In the genomic region with DNA sequence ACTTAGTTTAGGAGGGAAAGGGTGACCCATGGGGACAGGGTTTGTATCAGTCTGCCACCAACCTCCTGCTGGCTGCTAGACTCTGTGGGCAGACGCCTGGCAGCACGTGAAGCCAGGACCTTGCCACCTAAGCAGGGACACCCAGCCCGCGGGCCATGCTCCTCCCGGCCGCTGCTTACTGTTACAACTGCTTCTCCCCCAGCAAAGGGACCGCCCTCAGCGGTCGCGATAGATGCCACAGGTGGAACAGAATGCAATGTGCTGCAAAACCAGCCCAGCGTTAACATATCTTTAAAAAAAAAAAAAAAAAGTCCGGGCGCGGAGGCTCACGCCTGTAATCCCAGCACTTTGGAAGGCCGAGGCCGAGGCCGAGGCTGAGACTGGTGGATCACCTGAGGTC, we compare ENCODE assay signal across 21 cellular contexts. TPM values are rescaled to one million over a fixed set of nuclear protein-coding genes. Genes with fewer than 3 reads are reported as not detected.
A peak's percentile ranks its signal among the peaks of the same experiment; 100 is the strongest.
DNase-seq lines count a peak whose midpoint lies in the region; ATAC-seq and TF ChIP-seq lines count a peak whose summit lies in the region.
"Had no signal": no experiment of that assay in that cellular context is flagged by ENCODE, and none has a peak within 500 bp of the region (broad histone marks: within the 10 kb centered on the region; RNA-seq: fewer than 3 reads in every experiment).

No MANE protein-coding gene starts in this region.

- CTCF ChIA-PET in T-cell (lab: Charles Lee): no interaction called here

- TF ChIP-seq CTCF in natural killer cell (IDR thresholded peaks at IDR 0.05) (no peak), thyroid gland (IDR thresholded peaks at IDR 0.05) (no peak)

- intact Hi-C loops in natural killer cell (cut with micrococcal nuclease): loop anchor here (5.0 kb wide), 1 partner anchor 394 kb away; no protein-coding TSS in a partner anchor
- intact Hi-C loops in thyroid gland (cut with DNase I): no loop called here

- H3K27me3 Mint-ChIP-seq in natural killer cell (ENCODE audit: low read depth in 2 of 2): peaks cover 7 to 23% of the 10 kb centered on the region in 2 donors
- peaks cover 0 to 11% of the 10 kb centered on the region in 2 donors for H3K27me3 Mint-ChIP-seq in natural killer cell treated with Interleukin-12 subunit alpha and Interleukin-12 subunit beta and Interleukin-15 and Interleukin-18, amount 100 ng/mL, for 72 hours
- H3K27me3 Mint-ChIP-seq in T-cell: peaks cover 9 to 29% of the 10 kb centered on the region in 2 donors
- H3K27me3 Mint-ChIP-seq in memory B cell: peaks cover 4% of the 10 kb centered on the region

- no peak overlapping the region for H3K27ac Mint-ChIP-seq in natural killer cell
- H3K27ac Mint-ChIP-seq in natural killer cell treated with Interleukin-12 subunit alpha and Interleukin-12 subunit beta and Interleukin-15 and Interleukin-18, amount 100 ng/mL, for 72 hours: no peak overlapping the region
- H3K27ac Mint-ChIP-seq in T-cell: no peak overlapping the region
- no peak overlapping the region for H3K27ac Mint-ChIP-seq in memory B cell
- H3K27ac Mint-ChIP-seq: activated CD8-positive, alpha-beta T cell treated with anti-CD3 and anti-CD28 coated beads for 36 hours had no signal

- DNase-seq in natural killer cell (no peak), T-cell (no peak), memory B cell (ENCODE audit: low spot score in 2 of 2) (no peak), thyroid gland (peak; percentile 35 to 45), RPMI8226 (no peak)
- no peak for DNase-seq in natural killer cell treated with Interleukin-12 subunit alpha and Interleukin-12 subunit beta and Interleukin-15 and Interleukin-18, amount 100 ng/mL, for 72 hours (ENCODE audit: low spot score)
- DNase-seq: activated CD8-positive, alpha-beta T cell treated with anti-CD3 and anti-CD28 coated beads for 36 hours; activated T-cell treated with anti-CD3 and anti-CD28 coated beads, Interleukin-2, amount 50 U/mL, for 48 hours; AML-193; aorta; GOT3; head of caudate nucleus; Karpas-422; left ventricle myocardium superior; NCI-H1092; NCI-H2029; sigmoid colon; stimulated activated naive CD4-positive, alpha-beta T cell had no signal

- ATAC-seq in natural killer cell (no peak), T-cell (replicated peaks in 1 of 4) (no peak), memory B cell (ENCODE audit: low read depth) (no peak), HG03439 (IDR thresholded peaks at IDR 0.05; ENCODE audit: unreplicated experiment) (no peak), GM18867 (IDR thresholded peaks at IDR 0.05; ENCODE audit: unreplicated experiment) (no peak)
- ATAC-seq in natural killer cell treated with Interleukin-12 subunit alpha and Interleukin-12 subunit beta and Interleukin-15 and Interleukin-18, amount 100 ng/mL, for 72 hours: no peak
- ATAC-seq: activated CD8-positive, alpha-beta T cell treated with anti-CD3 and anti-CD28 coated beads for 36 hours; left ventricle myocardium superior had no signal

- no peak overlapping the region for H3K27ac ChIP-seq in thyroid gland
- H3K27ac ChIP-seq: parathyroid adenoma, sigmoid colon had no signal

- no peaks in the 10 kb centered on the region for H3K9me3 Mint-ChIP-seq in natural killer cell
- H3K9me3 Mint-ChIP-seq in natural killer cell treated with Interleukin-12 subunit alpha and Interleukin-12 subunit beta and Interleukin-15 and Interleukin-18, amount 100 ng/mL, for 72 hours: no peaks in the 10 kb centered on the region
- no peaks in the 10 kb centered on the region for H3K9me3 Mint-ChIP-seq in T-cell
- H3K9me3 Mint-ChIP-seq in memory B cell: no peaks in the 10 kb centered on the region
- H3K9me3 Mint-ChIP-seq: activated CD8-positive, alpha-beta T cell treated with anti-CD3 and anti-CD28 coated beads for 36 hours had no signal

- peaks cover 9 to 14% of the 10 kb centered on the region in 2 donors for H3K4me1 ChIP-seq in thyroid gland

- no peaks in the 10 kb centered on the region for H3K36me3 ChIP-seq in thyroid gland
- H3K36me3 ChIP-seq: sigmoid colon had no signal

- H3K36me3 Mint-ChIP-seq in natural killer cell (no peaks in the 10 kb centered on the region), T-cell (no peaks in the 10 kb centered on the region), memory B cell (no peaks in the 10 kb centered on the region)
- no peaks in the 10 kb centered on the region for H3K36me3 Mint-ChIP-seq in natural killer cell treated with Interleukin-12 subunit alpha and Interleukin-12 subunit beta and Interleukin-15 and Interleukin-18, amount 100 ng/mL, for 72 hours

- POLR2A ChIA-PET in T-cell (lab: Charles Lee): no interaction called here

- no peaks in the 10 kb centered on the region for H3K9me3 ChIP-seq in thyroid gland
- H3K9me3 ChIP-seq: sigmoid colon had no signal

- H3K27me3 ChIP-seq in thyroid gland: no peaks in the 10 kb centered on the region

- H3K4me1 Mint-ChIP-seq in natural killer cell (peaks cover 0 to 4% of the 10 kb centered on the region in 2 donors), T-cell (peaks cover 0 to 5% (median 5%) of the 10 kb centered on the region in 3 donors), memory B cell (peaks cover 5% of the 10 kb centered on the region)
- no peaks in the 10 kb centered on the region for H3K4me1 Mint-ChIP-seq in natural killer cell treated with Interleukin-12 subunit alpha and Interleukin-12 subunit beta and Interleukin-15 and Interleukin-18, amount 100 ng/mL, for 72 hours (ENCODE audit: low read depth in 2 of 2)

- TF ChIP-seq POLR2A in thyroid gland (IDR thresholded peaks at IDR 0.05): no peak

- peak overlapping the region; percentile 59 for H3K4me3 Mint-ChIP-seq in natural killer cell
- H3K4me3 Mint-ChIP-seq in natural killer cell treated with Interleukin-12 subunit alpha and Interleukin-12 subunit beta and Interleukin-15 and Interleukin-18, amount 100 ng/mL, for 72 hours: no peak overlapping the region
- H3K4me3 Mint-ChIP-seq in T-cell: peak overlapping the region; percentile 36 to 70 (median 66)
- H3K4me3 Mint-ChIP-seq in memory B cell: peak overlapping the region; percentile 62

- WGBS in thyroid gland, 2 donors: 86 to 88% methylated on average over 17 to 18 of the region's 18 CpGs

- H3K4me3 ChIP-seq in thyroid gland (replicated peaks in 1 of 3): no peak overlapping the region
- H3K4me3 ChIP-seq: sigmoid colon had no signal

RNA-seq across cellular contexts. Expression of gene RHPN2, which starts 1.9 kb away (rescaled TPM):
- under 1 TPM in 1 of 3 donors, not detected in 2; 0.35 TPM for total RNA-seq in natural killer cell
- total RNA-seq in natural killer cell treated with Interleukin-12 subunit alpha and Interleukin-12 subunit beta and Interleukin-15 and Interleukin-18, amount 100 ng/mL, for 72 hours: under 1 TPM; 0.31 to 0.75 TPM
- total RNA-seq in T-cell: under 1 TPM; 0.16 to 0.66 (median 0.33) TPM
- total RNA-seq in thyroid gland: 10 to 100 TPM; 11.2 to 16.9 (median 13.9) TPM

RNA-seq across cellular contexts. Expression of gene GPATCH1, which starts 14.4 kb away (rescaled TPM):
- 10 to 100 TPM in 2 of 3 donors, 1 to 10 TPM in 1; 9.1 to 15.0 (median 12.7) TPM for total RNA-seq in natural killer cell
- 10 to 100 TPM; 12.6 to 16.0 TPM for total RNA-seq in natural killer cell treated with Interleukin-12 subunit alpha and Interleukin-12 subunit beta and Interleukin-15 and Interleukin-18, amount 100 ng/mL, for 72 hours
- 10 to 100 TPM; 11.8 to 17.6 (median 14.3) TPM for total RNA-seq in T-cell
- 10 to 100 TPM in 2 of 4 donors, 1 to 10 TPM in 2; 9.1 to 11.6 (median 10.0) TPM for total RNA-seq in thyroid gland

Comparison
In these comparisons a context has a peak if more than half of its experiments do, and no peak if none do; other contexts are left out.
1. DNase-seq: peak in thyroid gland (2 of 2); none in natural killer cell (single experiment), natural killer cell treated with Interleukin-12 subunit alpha and Interleukin-12 subunit beta and Interleukin-15 and Interleukin-18, amount 100 ng/mL, for 72 hours (single experiment), T-cell (0 of 34), memory B cell (0 of 2) and RPMI8226 (single experiment).
2. RNA of gene RHPN2, which starts 1.9 kb away (total RNA-seq): 11.2 to 16.9 TPM in thyroid gland; 0.31 to 0.75 TPM in natural killer cell treated with Interleukin-12 subunit alpha and Interleukin-12 subunit beta and Interleukin-15 and Interleukin-18, amount 100 ng/mL, for 72 hours, 0.16 to 0.66 TPM in T-cell and 0.35 TPM in natural killer cell; every median in the first group is over 4 times any median in the second.